In genomic region chr11:62544521-62545436, GRCh38 we compare ENCODE assay signal across 8 cellular contexts. TPM values are rescaled to one million over a fixed set of nuclear protein-coding genes. Genes with fewer than 3 reads are reported as not detected.
A peak's percentile ranks its signal among the peaks of the same experiment; 100 is the strongest.
DNase-seq lines count a peak whose midpoint lies in the region; ATAC-seq, FAIRE-seq and TF ChIP-seq lines count a peak whose summit lies in the region.

No MANE protein-coding gene starts in this region.

- TF ChIP-seq POLR2A in K562 (conservative IDR thresholded peaks at IDR 0.05): no peak

- H3K4me3 ChIP-seq in DND-41 (ENCODE audit: low read depth in 1 of 2, low read length in 2 of 2): 0 out of 4 replicates have a peak overlapping the region, but pooled peaks of 1 of the 2 experiments have one; percentile 2
- H3K4me3 ChIP-seq in K562: peak overlapping the region; percentile 67

- H3K4me2 ChIP-seq in DND-41 (ENCODE audit: insufficient read depth, low read length) (peak overlapping the region; percentile 41), K562 (ENCODE audit: insufficient read depth, low read length) (peak overlapping the region; percentile 86)

- ATAC-seq in DND-41 (ENCODE audit: insufficient read depth, low read depth) (no peak), K562 (peak; percentile 38), HG02623 (IDR thresholded peaks at IDR 0.05; ENCODE audit: unreplicated experiment) (no peak)

- peaks cover 6% of the 10 kb centered on the region for H3K9me1 ChIP-seq in K562 (ENCODE audit: control insufficient read depth, insufficient read depth, low read length)

- H3K27me3 ChIP-seq in DND-41 (ENCODE audit: insufficient read depth, low read length, poor library complexity): peaks cover 63% of the 10 kb centered on the region
- H3K27me3 ChIP-seq in K562 (ENCODE audit: control insufficient read depth in 2 of 2, insufficient read depth in 2 of 2, low read length in 2 of 2): no peaks in the 10 kb centered on the region
- peaks cover 17% of the 10 kb centered on the region for H3K27me3 ChIP-seq in layer of hippocampus (ENCODE audit: control insufficient read depth, insufficient read depth, low read length)

- H3K9ac ChIP-seq in DND-41 (ENCODE audit: low read depth, low read length) (no peak overlapping the region), K562 (ENCODE audit: insufficient read depth in 1 of 2, low read depth in 2 of 2, low read length in 2 of 2) (peak overlapping the region; percentile 66 to 95)

- TF ChIP-seq CTCF in DND-41 (IDR thresholded peaks at IDR 0.05; ENCODE audit: borderline replicate concordance, extremely low read depth, low read length, poor library complexity, severe bottlenecking) (no peak), K562 (IDR thresholded peaks at IDR 0.05 in 2 of 3, conservative IDR thresholded peaks at IDR 0.05 in 1 of 3; ENCODE audit: insufficient read depth in 2 of 3, low read depth in 1 of 3, low read length in 3 of 3) (no peak)

- H3K27ac ChIP-seq in DND-41 (ENCODE audit: low read length) (no peak overlapping the region), K562 (ENCODE audit: extremely low read depth, low read depth, low read length) (peak overlapping the region; percentile 66), layer of hippocampus (ENCODE audit: low read depth, low read length) (peak overlapping the region; percentile 86), substantia nigra (ENCODE audit: low read depth, low read length, poor library complexity, severe bottlenecking) (peak overlapping the region; percentile 35)

- DNase-seq in DND-41 (no peak), M059J (ENCODE audit: low read depth) (peak; percentile 43), K562 (ENCODE audit: extremely low read depth in 1 of 4, low spot score in 3 of 4) (peak; percentile 39 to 55 (median 47)), substantia nigra (lab: John Stamatoyannopoulos, UW) (peak in 1 of 49 donors; percentile 39), AG08395 (ENCODE audit: low spot score) (no peak), T-helper 9 cell (no peak)

- H3K36me3 ChIP-seq in DND-41 (ENCODE audit: insufficient read depth, low read length) (no peaks in the 10 kb centered on the region), K562 (ENCODE audit: control insufficient read depth, insufficient read depth, low read length) (no peaks in the 10 kb centered on the region)

- H2AFZ ChIP-seq in DND-41 (ENCODE audit: low read depth, low read length) (no peak overlapping the region), K562 (ENCODE audit: low read depth, low read length) (peak overlapping the region; percentile 84)

- H3K9me3 ChIP-seq in DND-41 (ENCODE audit: insufficient read depth, low read length, severe bottlenecking) (no peaks in the 10 kb centered on the region), K562 (replicated peaks; ENCODE audit: control insufficient read depth, insufficient read depth, low read depth, low read length) (no peaks in the 10 kb centered on the region)

- in situ Hi-C loops in K562 (cut with MboI): no loop called here

- 3% methylated on average over 30 of the region's 33 CpGs for WGBS in K562 (ENCODE audit: insufficient coverage, low coverage, missing lambda C conversion rate)

- H4K20me1 ChIP-seq in DND-41 (ENCODE audit: insufficient read depth, low read length): peaks cover 11% of the 10 kb centered on the region; the same call in 1 of the 2 replicates
- no peaks in the 10 kb centered on the region; the same call in 1 of the 2 replicates for H4K20me1 ChIP-seq in K562 (replicated peaks; ENCODE audit: control insufficient read depth, insufficient read depth, low read length)

- CTCF ChIA-PET in K562 (lab: Yijun Ruan, JAX; ENCODE audit: low intra/inter-chr PET ratio): interaction anchor here (0.7 to 2.4 kb wide), 4 partner anchors 15 to 151 kb away, joined by 3 to 8 read pairs (median 4); no protein-coding TSS in a partner anchor

- no peak for TF ChIP-seq RAD21 in K562 (CRISPR knock-in tag; conservative IDR thresholded peaks at IDR 0.05 in 1 of 2, IDR thresholded peaks at IDR 0.05 in 1 of 2)

- POLR2A ChIA-PET in K562 (lab: Yijun Ruan, JAX): interaction anchor here (0.5 to 3.0 kb wide), 9 partner anchors 8 to 183 kb away, joined by 3 to 17 read pairs (median 4); partner anchors contain the start of gene TTC9C

- intact Hi-C loops in K562 (cut with micrococcal nuclease): loop anchor here (1.0 kb wide), 1 partner anchor 148 kb away; no protein-coding TSS in a partner anchor

- no peak for TF ChIP-seq EP300 in K562 (IDR thresholded peaks at IDR 0.05; ENCODE audit: low read length)

- no TSS peak for BruUV-seq in K562 (replicated peaks; lab: Mats Ljungman, UMichigan)

- H3K4me1 ChIP-seq in DND-41 (ENCODE audit: insufficient read depth, low read length) (peaks cover 27% of the 10 kb centered on the region), K562 (replicated peaks in 1 of 2; ENCODE audit: control insufficient read depth in 2 of 2, insufficient read depth in 2 of 2, low read length in 2 of 2) (peaks cover 70 to 87% of the 10 kb centered on the region in 2 experiments)

- peak; percentile 23 for FAIRE-seq in K562 (lab: Jason Lieb, UNC)

- H3K79me2 ChIP-seq in DND-41 (ENCODE audit: insufficient read depth, low read length) (no peaks in the 10 kb centered on the region), K562 (ENCODE audit: control insufficient read depth, insufficient read depth, low read length) (peaks cover 65% of the 10 kb centered on the region)

RNA-seq across cellular contexts. Expression of gene AHNAK, which starts 1.8 kb away (rescaled TPM):
- 51.3 and 141 TPM in 2 replicates for total RNA-seq in M059J (2014; rRNA removed; shearing (Covaris generic))
- total RNA-seq in K562 (2011; cell fraction: chromatin; rRNA removed; ENCODE audit: low replicate concordance): 39.7 and 135 TPM in 2 replicates
- 22.0 and 31.1 TPM in 2 replicates for total RNA-seq in K562 (2011; cell fraction: nucleolus; rRNA removed)
- total RNA-seq in K562 (2011; cell fraction: nucleoplasm; rRNA removed): 33.6 and 34.6 TPM in 2 replicates
- total RNA-seq in K562 (2014; rRNA removed): 66.4 and 75.0 TPM in 2 replicates
- 44.1 and 45.1 TPM in 2 replicates for total RNA-seq in K562 (2014; rRNA removed; fragmentation: Illumina TruSeq; extraction: Trizol)
- 71.3 and 71.7 TPM in 2 replicates for total RNA-seq in K562 (2015; rRNA removed; fragmentation: Illumina TruSeq; extraction: Trizol)
- 89.2 and 89.7 TPM in 2 replicates for total RNA-seq in K562 (2021)
- 17.6 and 33.5 TPM in 2 replicates for polyA plus RNA-seq in K562 (2011; rRNA removed)
- polyA plus RNA-seq in K562 (2011; cell fraction: cytosol; rRNA removed): 5.7 and 18.0 TPM in 2 replicates
- 53.7 and 161 TPM in 2 replicates for polyA plus RNA-seq in K562 (2011; cell fraction: nucleus; rRNA removed)
- polyA plus RNA-seq in K562 (2012): 43.6 and 58.2 TPM in 2 replicates
- polyA plus RNA-seq in K562 (2014; fragmentation: Illumina TruSeq; extraction: Trizol): 35.3 and 45.0 TPM in 2 replicates
- polyA plus RNA-seq in K562 (2014; fragmentation: Nextera tagmentation; extraction: Ambion mirVana): 1 to 10 TPM; 1.5 to 2.5 TPM
- 26.0 and 30.1 TPM in 2 replicates for polyA plus RNA-seq in K562 (2014; rRNA removed)
- polyA minus RNA-seq in K562 (2011; rRNA and poly(A)+ RNA removed): 82.9 and 138 TPM in 2 replicates
- 55.4 and 84.5 TPM in 2 replicates for polyA minus RNA-seq in K562 (2011; cell fraction: cytosol; rRNA and poly(A)+ RNA removed)
- 20.5 and 109 TPM in 2 replicates for polyA minus RNA-seq in K562 (2011; cell fraction: nucleus; rRNA and poly(A)+ RNA removed)

RNA-seq across cellular contexts. Expression of gene EEF1G, which starts 28.9 kb away (rescaled TPM):
- total RNA-seq in M059J (2014; rRNA removed; shearing (Covaris generic)): 940 and 974 TPM in 2 replicates
- total RNA-seq in K562 (2011; cell fraction: chromatin; rRNA removed; ENCODE audit: low replicate concordance): 157 and 277 TPM in 2 replicates
- total RNA-seq in K562 (2011; cell fraction: nucleolus; rRNA removed): 471 and 476 TPM in 2 replicates
- total RNA-seq in K562 (2011; cell fraction: nucleoplasm; rRNA removed): 624 and 1,167 TPM in 2 replicates
- 2,058 and 2,269 TPM in 2 replicates for total RNA-seq in K562 (2014; rRNA removed)
- 1,872 and 2,117 TPM in 2 replicates for total RNA-seq in K562 (2014; rRNA removed; fragmentation: Illumina TruSeq; extraction: Trizol)
- total RNA-seq in K562 (2015; rRNA removed; fragmentation: Illumina TruSeq; extraction: Trizol): 2,017 and 2,035 TPM in 2 replicates
- 1,822 and 1,912 TPM in 2 replicates for total RNA-seq in K562 (2021)
- 2,098 and 2,266 TPM in 2 replicates for polyA plus RNA-seq in K562 (2011; rRNA removed)
- 2,402 and 2,852 TPM in 2 replicates for polyA plus RNA-seq in K562 (2011; cell fraction: cytosol; rRNA removed)
- 1,113 and 1,374 TPM in 2 replicates for polyA plus RNA-seq in K562 (2011; cell fraction: nucleus; rRNA removed)
- 1,964 and 2,831 TPM in 2 replicates for polyA plus RNA-seq in K562 (2012)
- 1,982 and 2,349 TPM in 2 replicates for polyA plus RNA-seq in K562 (2014; fragmentation: Illumina TruSeq; extraction: Trizol)
- 1,000 to 10,000 TPM in 1 of 2 experiments, 100 to 1,000 TPM in 1; 985 to 1,460 TPM for polyA plus RNA-seq in K562 (2014; fragmentation: Nextera tagmentation; extraction: Ambion mirVana)
- polyA plus RNA-seq in K562 (2014; rRNA removed): 1,633 and 1,674 TPM in 2 replicates
- 1,497 and 1,545 TPM in 2 replicates for polyA minus RNA-seq in K562 (2011; rRNA and poly(A)+ RNA removed)
- 1,399 and 1,500 TPM in 2 replicates for polyA minus RNA-seq in K562 (2011; cell fraction: cytosol; rRNA and poly(A)+ RNA removed)
- polyA minus RNA-seq in K562 (2011; cell fraction: nucleus; rRNA and poly(A)+ RNA removed): 145 and 316 TPM in 2 replicates

RNA-seq across cellular contexts. Expression of gene TUT1, which starts 46.5 kb away (rescaled TPM):
- total RNA-seq in M059J (2014; rRNA removed; shearing (Covaris generic)): 5.2 and 7.6 TPM in 2 replicates
- 47.7 and 72.1 TPM in 2 replicates for total RNA-seq in K562 (2011; cell fraction: chromatin; rRNA removed; ENCODE audit: low replicate concordance)
- 38.0 and 41.8 TPM in 2 replicates for total RNA-seq in K562 (2011; cell fraction: nucleolus; rRNA removed)
- 30.8 and 37.0 TPM in 2 replicates for total RNA-seq in K562 (2011; cell fraction: nucleoplasm; rRNA removed)
- 18.5 and 20.9 TPM in 2 replicates for total RNA-seq in K562 (2014; rRNA removed)
- total RNA-seq in K562 (2014; rRNA removed; fragmentation: Illumina TruSeq; extraction: Trizol): 7.2 and 9.6 TPM in 2 replicates
- total RNA-seq in K562 (2015; rRNA removed; fragmentation: Illumina TruSeq; extraction: Trizol): 11.5 and 12.4 TPM in 2 replicates
- total RNA-seq in K562 (2021): 38.9 and 44.3 TPM in 2 replicates
- 15.7 and 31.2 TPM in 2 replicates for polyA plus RNA-seq in K562 (2011; rRNA removed)
- 12.9 and 21.9 TPM in 2 replicates for polyA plus RNA-seq in K562 (2011; cell fraction: cytosol; rRNA removed)
- 57.1 and 64.8 TPM in 2 replicates for polyA plus RNA-seq in K562 (2011; cell fraction: nucleus; rRNA removed)
- 25.7 and 28.0 TPM in 2 replicates for polyA plus RNA-seq in K562 (2012)
- 22.8 and 26.7 TPM in 2 replicates for polyA plus RNA-seq in K562 (2014; fragmentation: Illumina TruSeq; extraction: Trizol)
- polyA plus RNA-seq in K562 (2014; fragmentation: Nextera tagmentation; extraction: Ambion mirVana): 1 to 10 TPM in 1 of 2 experiments, under 1 TPM in 1; 0.66 to 1.5 TPM
- 24.3 and 28.2 TPM in 2 replicates for polyA plus RNA-seq in K562 (2014; rRNA removed)
- 12.0 and 15.6 TPM in 2 replicates for polyA minus RNA-seq in K562 (2011; rRNA and poly(A)+ RNA removed)
- 8.6 and 12.8 TPM in 2 replicates for polyA minus RNA-seq in K562 (2011; cell fraction: cytosol; rRNA and poly(A)+ RNA removed)
- polyA minus RNA-seq in K562 (2011; cell fraction: nucleus; rRNA and poly(A)+ RNA removed): 10.0 and 15.2 TPM in 2 replicates

RNA-seq across cellular contexts. Expression of gene MTA2, which starts 56.9 kb away (rescaled TPM):
- total RNA-seq in M059J (2014; rRNA removed; shearing (Covaris generic)): 104 and 148 TPM in 2 replicates
- 245 and 284 TPM in 2 replicates for total RNA-seq in K562 (2011; cell fraction: chromatin; rRNA removed; ENCODE audit: low replicate concordance)
- total RNA-seq in K562 (2011; cell fraction: nucleolus; rRNA removed): 124 TPM in 2 replicates
- total RNA-seq in K562 (2011; cell fraction: nucleoplasm; rRNA removed): 132 and 142 TPM in 2 replicates
- total RNA-seq in K562 (2014; rRNA removed) (185 and 203 TPM in 2 replicates), K562 (2014; rRNA removed; fragmentation: Illumina TruSeq; extraction: Trizol) (161 and 172 TPM in 2 replicates), K562 (2015; rRNA removed; fragmentation: Illumina TruSeq; extraction: Trizol) (195 and 217 TPM in 2 replicates), K562 (2021) (176 and 203 TPM in 2 replicates)
- polyA plus RNA-seq in K562 (2011; rRNA removed) (36.0 and 48.6 TPM in 2 replicates), K562 (2014; fragmentation: Illumina TruSeq; extraction: Trizol) (190 and 220 TPM in 2 replicates), K562 (2014; fragmentation: Nextera tagmentation; extraction: Ambion mirVana) (1 to 10 TPM; 6.2 to 9.9 TPM), K562 (2014; rRNA removed) (121 and 125 TPM in 2 replicates)
- polyA plus RNA-seq in K562 (2011; cell fraction: cytosol; rRNA removed): 40.7 and 41.9 TPM in 2 replicates
- 130 and 158 TPM in 2 replicates for polyA plus RNA-seq in K562 (2011; cell fraction: nucleus; rRNA removed)
- 115 and 136 TPM in 2 replicates for polyA plus RNA-seq in K562 (2012)
- 61.0 and 97.7 TPM in 2 replicates for polyA minus RNA-seq in K562 (2011; rRNA and poly(A)+ RNA removed)
- polyA minus RNA-seq in K562 (2011; cell fraction: cytosol; rRNA and poly(A)+ RNA removed): 55.1 and 63.3 TPM in 2 replicates
- 55.5 and 81.5 TPM in 2 replicates for polyA minus RNA-seq in K562 (2011; cell fraction: nucleus; rRNA and poly(A)+ RNA removed)

Comparison
In these comparisons a context has a peak if more than half of its experiments do, and no peak if none do; other contexts are left out.
1. DNase-seq: peak in M059J (single experiment) and K562 (4 of 4); none in DND-41 (single experiment), AG08395 (single experiment) and T-helper 9 cell (single experiment).